10 cellular contexts compared by ENCODE assay signal in genomic region chr14:34781242-34781641, GRCh38.
DNase-seq lines count a peak whose midpoint lies in the region; ATAC-seq, FAIRE-seq and TF ChIP-seq lines count a peak whose summit lies in the region.
"Had no signal": no experiment of that assay in that cellular context is flagged by ENCODE, and none has a peak within 500 bp of the region (broad histone marks: within the 10 kb centered on the region; RNA-seq: fewer than 3 reads in every experiment).

No MANE protein-coding gene starts in this region.

- POLR2A ChIA-PET in CD4-positive, alpha-beta T cell (lab: Charles Lee), result no interaction called here
- POLR2A ChIA-PET in HEK293T (lab: Yijun Ruan, JAX), result no interaction called here

- no peaks in the 10 kb centered on the region for H3K9me3 Mint-ChIP-seq in CD4-positive, alpha-beta T cell
- no peaks in the 10 kb centered on the region for H3K9me3 Mint-ChIP-seq in activated T-helper 2 cell treated with anti-CD3 and anti-CD28 coated beads, Interferon-gamma antibody, Interleukin-2, Interleukin-4, amounts not matched to agents 10 μg/mL and 5 μg/mL and 100 μg/mL, durations not matched to agents 14 hours and 24 hours and 36 hours

- intact Hi-C loops in CD4-positive, alpha-beta T cell (cut with DNase I, micrococcal nuclease), result no loop called here
- intact Hi-C loops in activated T-helper 2 cell treated with anti-CD3 and anti-CD28 coated beads, Interferon-gamma antibody, Interleukin-2, Interleukin-4, amounts not matched to agents 10 μg/mL and 5 μg/mL and 100 μg/mL, durations not matched to agents 14 hours and 24 hours and 36 hours (cut with micrococcal nuclease), result no loop called here
- intact Hi-C loops in esophagus squamous epithelium (cut with DNase I), result no loop called here

- no peak for DNase-seq in CD4-positive, alpha-beta T cell
- DNase-seq in HTR-8/SVneo (ENCODE audit: insufficient read length, low spot score) (peak; percentile 14), astrocyte of the cerebellum (ENCODE audit: low read depth) (peak; percentile 20), left lobe of liver (ENCODE audit: low spot score) (no peak), HEK293T (ENCODE audit: extremely low spot score) (no peak), esophagus squamous epithelium (lab: John Stamatoyannopoulos, UW) (no peak)
- DNase-seq in activated T-helper 2 cell treated with anti-CD3 and anti-CD28 coated beads, Interferon-gamma antibody, Interleukin-2, Interleukin-4, amounts not matched to agents 10 μg/mL and 5 μg/mL and 100 μg/mL, durations not matched to agents 14 hours and 24 hours and 36 hours (ENCODE audit: low spot score), result no peak
- DNase-seq: activated CD8-positive, alpha-beta memory T cell treated with anti-CD3 and anti-CD28 coated beads, Interleukin-2, amount 10 ng/mL, durations not matched to agents 7 days and 5 days had no signal

- CTCF ChIA-PET in CD4-positive, alpha-beta T cell (lab: Charles Lee), result no interaction called here
- CTCF ChIA-PET in HEK293T (lab: Yijun Ruan, JAX), result no interaction called here

- TF ChIP-seq CTCF in CD4-positive, alpha-beta T cell (IDR thresholded peaks at IDR 0.05), result no peak
- no peak for TF ChIP-seq CTCF in astrocyte of the cerebellum (IDR thresholded peaks at IDR 0.05; ENCODE audit: low read depth, low read length, missing control alignments)
- TF ChIP-seq CTCF in esophagus squamous epithelium (IDR thresholded peaks at IDR 0.05), result no peak

- H3K36me3 ChIP-seq in esophagus squamous epithelium, result peaks cover 6 to 100% (median 9%) of the 10 kb centered on the region in 3 donors

- no peaks in the 10 kb centered on the region for H3K27me3 Mint-ChIP-seq in CD4-positive, alpha-beta T cell
- no peaks in the 10 kb centered on the region for H3K27me3 Mint-ChIP-seq in activated T-helper 2 cell treated with anti-CD3 and anti-CD28 coated beads, Interferon-gamma antibody, Interleukin-2, Interleukin-4, amounts not matched to agents 10 μg/mL and 5 μg/mL and 100 μg/mL, durations not matched to agents 14 hours and 24 hours and 36 hours (ENCODE audit: low read depth)
- H3K27me3 Mint-ChIP-seq: activated CD8-positive, alpha-beta memory T cell treated with anti-CD3 and anti-CD28 coated beads, Interleukin-2, amount 10 ng/mL, durations not matched to agents 7 days and 5 days had no signal

- H3K4me3 ChIP-seq in astrocyte of the cerebellum (ENCODE audit: low read depth, low read length) (no peak overlapping the region), esophagus squamous epithelium (no peak overlapping the region)

- H3K9me3 ChIP-seq in CD4-positive, alpha-beta T cell (ENCODE audit: control insufficient read depth, low read length), result no peaks in the 10 kb centered on the region
- H3K9me3 ChIP-seq in esophagus squamous epithelium, result no peaks in the 10 kb centered on the region

- no peaks in the 10 kb centered on the region for H3K27me3 ChIP-seq in CD4-positive, alpha-beta T cell (ENCODE audit: control insufficient read depth, insufficient read depth, low read length)
- H3K27me3 ChIP-seq in esophagus squamous epithelium, result no peaks in the 10 kb centered on the region

- H3K27ac ChIP-seq in CD4-positive, alpha-beta T cell (ENCODE audit: low read depth, low read length), result no peak overlapping the region
- peak overlapping the region in 1 of 4 donors; percentile 13 for H3K27ac ChIP-seq in esophagus squamous epithelium

- H3K36me3 Mint-ChIP-seq in CD4-positive, alpha-beta T cell (ENCODE audit: low read depth), result peaks cover 83% of the 10 kb centered on the region
- H3K36me3 Mint-ChIP-seq in activated T-helper 2 cell treated with anti-CD3 and anti-CD28 coated beads, Interferon-gamma antibody, Interleukin-2, Interleukin-4, amounts not matched to agents 10 μg/mL and 5 μg/mL and 100 μg/mL, durations not matched to agents 14 hours and 24 hours and 36 hours (ENCODE audit: low read depth), result peaks cover 78% of the 10 kb centered on the region

- in situ Hi-C loops in astrocyte of the cerebellum (cut with HindIII; ENCODE audit: low sequenced_read_pairs), result no loop called here

- TF ChIP-seq POLR2A in esophagus squamous epithelium (IDR thresholded peaks at IDR 0.05), result no peak

- peaks cover 0 to 2% (median 0%) of the 10 kb centered on the region in 3 donors for H3K4me1 ChIP-seq in esophagus squamous epithelium

- no peak for FAIRE-seq in HTR-8/SVneo (lab: Jason Lieb, UNC)
- FAIRE-seq: endometrium had no signal

- H3K4me1 Mint-ChIP-seq in CD4-positive, alpha-beta T cell (ENCODE audit: low read depth), result peaks cover 5% of the 10 kb centered on the region
- peaks cover 2% of the 10 kb centered on the region for H3K4me1 Mint-ChIP-seq in activated T-helper 2 cell treated with anti-CD3 and anti-CD28 coated beads, Interferon-gamma antibody, Interleukin-2, Interleukin-4, amounts not matched to agents 10 μg/mL and 5 μg/mL and 100 μg/mL, durations not matched to agents 14 hours and 24 hours and 36 hours (ENCODE audit: low read depth)

- peak overlapping the region; percentile 39 for H3K27ac Mint-ChIP-seq in CD4-positive, alpha-beta T cell
- no peak overlapping the region for H3K27ac Mint-ChIP-seq in activated T-helper 2 cell treated with anti-CD3 and anti-CD28 coated beads, Interferon-gamma antibody, Interleukin-2, Interleukin-4, amounts not matched to agents 10 μg/mL and 5 μg/mL and 100 μg/mL, durations not matched to agents 14 hours and 24 hours and 36 hours

- no peak for ATAC-seq in CD4-positive, alpha-beta T cell (ENCODE audit: poor library complexity)
- ATAC-seq in left lobe of liver, result peak; percentile 31
- ATAC-seq in HG02981 (IDR thresholded peaks at IDR 0.05; ENCODE audit: unreplicated experiment), result no peak
- ATAC-seq: activated CD8-positive, alpha-beta memory T cell treated with anti-CD3 and anti-CD28 coated beads, Interleukin-2, amount 10 ng/mL, durations not matched to agents 7 days and 5 days had no signal

- H3K4me3 Mint-ChIP-seq in CD4-positive, alpha-beta T cell, result no peak overlapping the region
- H3K4me3 Mint-ChIP-seq in activated T-helper 2 cell treated with anti-CD3 and anti-CD28 coated beads, Interferon-gamma antibody, Interleukin-2, Interleukin-4, amounts not matched to agents 10 μg/mL and 5 μg/mL and 100 μg/mL, durations not matched to agents 14 hours and 24 hours and 36 hours (ENCODE audit: low read depth), result no peak overlapping the region
- H3K4me3 Mint-ChIP-seq: activated CD8-positive, alpha-beta memory T cell treated with anti-CD3 and anti-CD28 coated beads, Interleukin-2, amount 10 ng/mL, durations not matched to agents 7 days and 5 days had no signal

- WGBS in esophagus squamous epithelium, 2 donors, result 89 to 100% methylated on average over 1 of the region's 1 CpG

TF ChIP-seq in HEK293T, 16 proteins besides CTCF, POLR2A, EP300 and RAD21:
- no peak for TF ChIP-seq CTBP1 (IDR thresholded peaks at IDR 0.05; ENCODE audit: borderline replicate concordance)
- TF ChIP-seq ZNF384 (IDR thresholded peaks at IDR 0.05), result no peak
- TF ChIP-seq NFRKB (IDR thresholded peaks at IDR 0.05), result no peak
- TF ChIP-seq ELF4 (IDR thresholded peaks at IDR 0.05), result no peak
- no peak for TF ChIP-seq HDGF (IDR thresholded peaks at IDR 0.05; ENCODE audit: borderline replicate concordance)
- no peak for TF ChIP-seq ARNT (IDR thresholded peaks at IDR 0.05)
- no peak for TF ChIP-seq L3MBTL2 (conservative IDR thresholded peaks at IDR 0.05)
- TF ChIP-seq FOXM1 (IDR thresholded peaks at IDR 0.05; ENCODE audit: borderline replicate concordance), result no peak
- no peak for TF ChIP-seq SUZ12 (IDR thresholded peaks at IDR 0.05)
- TF ChIP-seq BHLHE40 (IDR thresholded peaks at IDR 0.05; ENCODE audit: borderline replicate concordance), result no peak
- no peak for TF ChIP-seq FOXA1 (IDR thresholded peaks at IDR 0.05)
- no peak for TF ChIP-seq SP1 (IDR thresholded peaks at IDR 0.05)
- no peak for TF ChIP-seq TARDBP (IDR thresholded peaks at IDR 0.05)
- TF ChIP-seq LEF1 (IDR thresholded peaks at IDR 0.05; ENCODE audit: borderline replicate concordance), result no peak
- TF ChIP-seq FOXK2 (IDR thresholded peaks at IDR 0.05), result no peak
- TF ChIP-seq PKNOX1 (IDR thresholded peaks at IDR 0.05), result no peak
TF ChIP-seq in HEK293T: peak in this region for 0.

Comparison
In these comparisons a context has a peak if more than half of its experiments do, and no peak if none do; other contexts are left out.
1. DNase-seq: peak in HTR-8/SVneo (single experiment) and astrocyte of the cerebellum (single experiment); none in CD4-positive, alpha-beta T cell (0 of 10), left lobe of liver (single experiment), activated T-helper 2 cell treated with anti-CD3 and anti-CD28 coated beads, Interferon-gamma antibody, Interleukin-2, Interleukin-4, amounts not matched to agents 10 μg/mL and 5 μg/mL and 100 μg/mL, durations not matched to agents 14 hours and 24 hours and 36 hours (single experiment), HEK293T (single experiment) and esophagus squamous epithelium (single experiment).